Comparison of ENCODE assay signal across 1 cellular context in the genomic region with DNA sequence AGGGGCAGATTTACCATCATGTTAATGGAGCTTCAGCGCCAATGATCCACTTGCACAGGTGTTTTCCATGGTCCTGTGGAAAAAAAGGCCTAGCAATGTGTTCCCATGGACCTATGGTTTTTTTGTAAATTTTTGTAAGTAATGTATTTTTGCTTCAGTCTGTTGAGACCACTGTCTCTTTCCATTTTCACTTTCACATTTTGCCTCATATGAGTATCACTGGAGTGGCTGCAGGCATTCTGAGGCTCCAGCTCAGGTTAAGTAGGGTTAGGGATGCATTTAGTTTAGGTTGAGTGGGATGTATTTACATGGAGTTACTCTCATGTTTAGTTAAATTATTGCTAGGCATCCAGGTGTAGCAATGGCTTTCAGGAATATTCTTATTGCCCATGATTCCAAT.
TF ChIP-seq lines count a peak whose summit lies in the region.

No MANE protein-coding gene starts in this region.

TF ChIP-seq in HepG2, 621 proteins besides CTCF, POLR2A, EP300 and RAD21:
- TF ChIP-seq ZNF329 (CRISPR knock-in tag; IDR thresholded peaks at IDR 0.05; ENCODE audit: low read depth) = no peak
- no peak for TF ChIP-seq MXD1 (CRISPR knock-in tag; IDR thresholded peaks at IDR 0.05)
- TF ChIP-seq HCFC1 (IDR thresholded peaks at IDR 0.05; ENCODE audit: low read depth, low read length) = no peak
- no peak for TF ChIP-seq PRMT3 (CRISPR knock-in tag; IDR thresholded peaks at IDR 0.05; ENCODE audit: borderline replicate concordance, low read depth)
- no peak for TF ChIP-seq PBX2 (CRISPR knock-in tag; IDR thresholded peaks at IDR 0.05)
- TF ChIP-seq ZNF552 (CRISPR knock-in tag; IDR thresholded peaks at IDR 0.05; ENCODE audit: borderline replicate concordance) = no peak
- no peak for TF ChIP-seq MAF1 (CRISPR knock-in tag; IDR thresholded peaks at IDR 0.05; ENCODE audit: borderline replicate concordance)
- no peak for TF ChIP-seq NFKBIZ (CRISPR knock-in tag; IDR thresholded peaks at IDR 0.05)
- TF ChIP-seq, protein P1, sequence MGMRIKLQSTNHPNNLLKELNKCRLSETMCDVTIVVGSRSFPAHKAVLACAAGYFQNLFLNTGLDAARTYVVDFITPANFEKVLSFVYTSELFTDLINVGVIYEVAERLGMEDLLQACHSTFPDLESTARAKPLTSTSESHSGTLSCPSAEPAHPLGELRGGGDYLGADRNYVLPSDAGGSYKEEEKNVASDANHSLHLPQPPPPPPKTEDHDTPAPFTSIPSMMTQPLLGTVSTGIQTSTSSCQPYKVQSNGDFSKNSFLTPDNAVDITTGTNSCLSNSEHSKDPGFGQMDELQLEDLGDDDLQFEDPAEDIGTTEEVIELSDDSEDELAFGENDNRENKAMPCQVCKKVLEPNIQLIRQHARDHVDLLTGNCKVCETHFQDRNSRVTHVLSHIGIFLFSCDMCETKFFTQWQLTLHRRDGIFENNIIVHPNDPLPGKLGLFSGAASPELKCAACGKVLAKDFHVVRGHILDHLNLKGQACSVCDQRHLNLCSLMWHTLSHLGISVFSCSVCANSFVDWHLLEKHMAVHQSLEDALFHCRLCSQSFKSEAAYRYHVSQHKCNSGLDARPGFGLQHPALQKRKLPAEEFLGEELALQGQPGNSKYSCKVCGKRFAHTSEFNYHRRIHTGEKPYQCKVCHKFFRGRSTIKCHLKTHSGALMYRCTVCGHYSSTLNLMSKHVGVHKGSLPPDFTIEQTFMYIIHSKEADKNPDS (CRISPR knock-in tag; IDR thresholded peaks at IDR 0.05) = no peak
- no peak for TF ChIP-seq STAT5B (CRISPR knock-in tag; IDR thresholded peaks at IDR 0.05)
- TF ChIP-seq, protein P2, sequence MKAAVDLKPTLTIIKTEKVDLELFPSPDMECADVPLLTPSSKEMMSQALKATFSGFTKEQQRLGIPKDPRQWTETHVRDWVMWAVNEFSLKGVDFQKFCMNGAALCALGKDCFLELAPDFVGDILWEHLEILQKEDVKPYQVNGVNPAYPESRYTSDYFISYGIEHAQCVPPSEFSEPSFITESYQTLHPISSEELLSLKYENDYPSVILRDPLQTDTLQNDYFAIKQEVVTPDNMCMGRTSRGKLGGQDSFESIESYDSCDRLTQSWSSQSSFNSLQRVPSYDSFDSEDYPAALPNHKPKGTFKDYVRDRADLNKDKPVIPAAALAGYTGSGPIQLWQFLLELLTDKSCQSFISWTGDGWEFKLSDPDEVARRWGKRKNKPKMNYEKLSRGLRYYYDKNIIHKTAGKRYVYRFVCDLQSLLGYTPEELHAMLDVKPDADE (CRISPR knock-in tag; IDR thresholded peaks at IDR 0.05) = no peak
- no peak for TF ChIP-seq CCDC6 (CRISPR knock-in tag; IDR thresholded peaks at IDR 0.05)
- no peak for TF ChIP-seq ZFP36L1 (CRISPR knock-in tag; IDR thresholded peaks at IDR 0.05)
